17 cellular contexts compared by ENCODE assay signal in genomic region chr15:22878103-22878502, GRCh38.
"Had no signal": no experiment of that assay in that cellular context is flagged by ENCODE, and none has a peak within 500 bp of the region (broad histone marks: within the 10 kb centered on the region; RNA-seq: fewer than 3 reads in every experiment).

No MANE protein-coding gene starts in this region.

- H3K4me3 Mint-ChIP-seq: activated CD8-positive, alpha-beta T cell treated with anti-CD3 and anti-CD28 coated beads for 36 hours; immature natural killer cell; mesothelial cell of epicardium; neural progenitor cell had no signal

- ATAC-seq: activated CD8-positive, alpha-beta T cell treated with anti-CD3 and anti-CD28 coated beads for 36 hours; activated naive CD4-positive, alpha-beta T cell treated with anti-CD3 and anti-CD28 coated beads, Interleukin-2, amount 50 U/mL, for 72 hours; left colon; lower lobe of right lung had no signal

- H3K9ac ChIP-seq: neural progenitor cell had no signal

- H3K27ac ChIP-seq: coronary artery, lower lobe of right lung, neural progenitor cell, ovary, sigmoid colon, stomach, testis, WERI-Rb-1 had no signal

- H3K4me1 Mint-ChIP-seq: immature natural killer cell, mesothelial cell of epicardium had no signal

- H3K4me1 ChIP-seq: lower lobe of right lung, neural progenitor cell, sigmoid colon, stomach, testis had no signal

- H3K4me3 ChIP-seq: coronary artery, lower lobe of right lung, neural progenitor cell, ovary, sigmoid colon, stomach, testis had no signal

- DNase-seq: activated CD8-positive, alpha-beta T cell treated with anti-CD3 and anti-CD28 coated beads for 36 hours; activated effector memory CD4-positive, alpha-beta T cell treated with anti-CD3 and anti-CD28 coated beads, Interleukin-2, amount 50 U/mL, for 16 hours; activated T-cell treated with anti-CD3 and anti-CD28 coated beads, Interleukin-2, amount 50 U/mL, for 48 hours; foreskin melanocyte; immature natural killer cell; left colon; lower lobe of right lung; ovary; sigmoid colon; stimulated activated CD4-positive, alpha-beta T cell treated with anti-CD3 and anti-CD28 coated beads, Interleukin-1b, Interleukin-23, amount 100 ng/mL, for 48 hours; stomach; testis; WERI-Rb-1 had no signal

- H3K27ac Mint-ChIP-seq: activated CD8-positive, alpha-beta T cell treated with anti-CD3 and anti-CD28 coated beads for 36 hours; activated naive CD4-positive, alpha-beta T cell treated with anti-CD3 and anti-CD28 coated beads, Interleukin-2, amount 50 U/mL, for 72 hours; immature natural killer cell; mesothelial cell of epicardium; neural progenitor cell had no signal

- H3K27me3 Mint-ChIP-seq: activated CD8-positive, alpha-beta T cell treated with anti-CD3 and anti-CD28 coated beads for 36 hours had no signal

- H3K36me3 ChIP-seq: ovary, WERI-Rb-1 had no signal

- H3K9me3 ChIP-seq: lower lobe of right lung, ovary, sigmoid colon, testis had no signal

- H3K9me3 Mint-ChIP-seq: activated CD8-positive, alpha-beta T cell treated with anti-CD3 and anti-CD28 coated beads for 36 hours; activated naive CD4-positive, alpha-beta T cell treated with anti-CD3 and anti-CD28 coated beads, Interleukin-2, amount 50 U/mL, for 72 hours; mesothelial cell of epicardium; neural progenitor cell had no signal
